In genomic region chr20:64113796-64114355, GRCh38 we compare ENCODE assay signal across 21 cellular contexts. TPM values are rescaled to one million over a fixed set of nuclear protein-coding genes. Genes with fewer than 3 reads are reported as not detected.
DNase-seq lines count a peak whose midpoint lies in the region; ATAC-seq, FAIRE-seq and TF ChIP-seq lines count a peak whose summit lies in the region.
"Had no signal": no experiment of that assay in that cellular context is flagged by ENCODE, and none has a peak within 500 bp of the region (broad histone marks: within the 10 kb centered on the region; RNA-seq: fewer than 3 reads in every experiment).

No MANE protein-coding gene starts in this region.

- H2BK12ac ChIP-seq in H1 (ENCODE audit: low read depth, low read length): no peak overlapping the region

- CTCF ChIA-PET in activated CD8-positive, alpha-beta T cell treated with anti-CD3 and anti-CD28 coated beads, Interleukin-2, amount 10 ng/mL, durations not matched to agents 7 days and 5 days (lab: Charles Lee): no interaction called here
- CTCF ChIA-PET in activated CD8-positive, alpha-beta T cell treated with anti-CD3 and anti-CD28 coated beads for 36 hours (lab: Charles Lee): interaction anchor here (1.6 kb wide), 1 partner anchor 30 kb away, joined by 5 read pairs; the partner anchor contains the start of gene LKAAEAR1
- CTCF ChIA-PET in Caco-2 (lab: Charles Lee): interaction anchor here (1.1 to 1.4 kb wide), 2 partner anchors 11 to 15 kb away, joined by 3 read pairs; no protein-coding TSS in a partner anchor
- CTCF ChIA-PET in H1 (lab: Charles Lee; ENCODE audit: partially characterized antibody): interaction anchor here (1.0 to 10.1 kb wide), 6 partner anchors 11 to 70 kb away, joined by 3 to 144 read pairs (median 5); partner anchors contain the start of genes LKAAEAR1, OPRL1 and RGS19

- H3K9me3 Mint-ChIP-seq in activated CD8-positive, alpha-beta T cell treated with anti-CD3 and anti-CD28 coated beads, Interleukin-2, amount 10 ng/mL, durations not matched to agents 7 days and 5 days (ENCODE audit: insufficient read depth): no peaks in the 10 kb centered on the region
- no peaks in the 10 kb centered on the region for H3K9me3 Mint-ChIP-seq in activated CD8-positive, alpha-beta T cell treated with anti-CD3 and anti-CD28 coated beads for 36 hours
- H3K9me3 Mint-ChIP-seq in Caco-2 (ENCODE audit: unreplicated experiment): no peaks in the 10 kb centered on the region
- H3K9me3 Mint-ChIP-seq: CD4-positive, alpha-beta memory T cell had no signal

- no peak overlapping the region for H2BK120ac ChIP-seq in H1 (replicated peaks; ENCODE audit: low read depth, low read length)

- H3K27ac ChIP-seq in H1 (ENCODE audit: low read depth, low read length): no peak overlapping the region
- H3K27ac ChIP-seq: thyroid gland had no signal

- WGBS in H1 (ENCODE audit: extremely low coverage in 1 of 2, insufficient coverage in 1 of 2, insufficient read length in 1 of 2, insufficient replicate concordance in 2 of 2, low coverage in 1 of 2, low lambda C conversion rate in 2 of 2, missing lambda C conversion rate in 1 of 2), 2 experiments: 88% methylated on average over 13 of the region's 13 CpGs; no CpG with 5 or more reads in 1 of the 2 experiments

- no peak overlapping the region for H3K9ac ChIP-seq in H1 (replicated peaks in 1 of 4; ENCODE audit: extremely low read depth in 1 of 4, low read depth in 3 of 4, low read length in 3 of 4)

- no peak overlapping the region for H3K4ac ChIP-seq in H1 (replicated peaks; ENCODE audit: insufficient read length, low read depth, low read length)

- TF ChIP-seq RAD21 in H1 (IDR thresholded peaks at IDR 0.05 in 1 of 2, conservative IDR thresholded peaks at IDR 0.05 in 1 of 2; ENCODE audit: low read depth in 2 of 2, low read length in 2 of 2): no peak

- H3K27me3 Mint-ChIP-seq in activated CD8-positive, alpha-beta T cell treated with anti-CD3 and anti-CD28 coated beads, Interleukin-2, amount 10 ng/mL, durations not matched to agents 7 days and 5 days (ENCODE audit: low read depth): no peaks in the 10 kb centered on the region
- H3K27me3 Mint-ChIP-seq in activated CD8-positive, alpha-beta T cell treated with anti-CD3 and anti-CD28 coated beads for 36 hours: no peaks in the 10 kb centered on the region
- H3K27me3 Mint-ChIP-seq in Caco-2 (ENCODE audit: insufficient read depth, unreplicated experiment): peaks cover 4% of the 10 kb centered on the region
- H3K27me3 Mint-ChIP-seq: CD4-positive, alpha-beta memory T cell had no signal

- no peak overlapping the region for H3K4me2 ChIP-seq in H1 (ENCODE audit: insufficient read depth in 1 of 2, low read depth in 2 of 2, low read length in 2 of 2)
- H3K4me2 ChIP-seq: smooth muscle cell had no signal

- no peak for ATAC-seq in activated CD8-positive, alpha-beta T cell treated with anti-CD3 and anti-CD28 coated beads, Interleukin-2, amount 10 ng/mL, durations not matched to agents 7 days and 5 days
- ATAC-seq in activated CD8-positive, alpha-beta T cell treated with anti-CD3 and anti-CD28 coated beads for 36 hours: no peak
- ATAC-seq in HG03571 (IDR thresholded peaks at IDR 0.05; ENCODE audit: unreplicated experiment): no peak
- ATAC-seq: Panc1 had no signal

- H4K91ac ChIP-seq in H1 (replicated peaks; ENCODE audit: insufficient read length, low read length): no peak overlapping the region

- no peak overlapping the region for H2BK20ac ChIP-seq in H1 (ENCODE audit: low read length)

- no peak for TF ChIP-seq EP300 in H1 (IDR thresholded peaks at IDR 0.05; ENCODE audit: borderline replicate concordance in 1 of 2, low read depth in 2 of 2, low read length in 2 of 2)

- no peaks in the 10 kb centered on the region for H3K9me3 ChIP-seq in Caco-2
- no peaks in the 10 kb centered on the region for H3K9me3 ChIP-seq in H1 (ENCODE audit: insufficient read depth in 2 of 2, low read depth in 1 of 2, low read length in 1 of 2)
- H3K9me3 ChIP-seq: thyroid gland had no signal

- POLR2A ChIA-PET in activated CD8-positive, alpha-beta T cell treated with anti-CD3 and anti-CD28 coated beads, Interleukin-2, amount 10 ng/mL, durations not matched to agents 7 days and 5 days (lab: Charles Lee): no interaction called here
- POLR2A ChIA-PET in activated CD8-positive, alpha-beta T cell treated with anti-CD3 and anti-CD28 coated beads for 36 hours (lab: Charles Lee): no interaction called here
- POLR2A ChIA-PET in Caco-2 (lab: Charles Lee) (no interaction called here), H1 (lab: Charles Lee; ENCODE audit: partially characterized antibody) (no interaction called here)

- peak; percentile 20 for DNase-seq in activated CD8-positive, alpha-beta T cell treated with anti-CD3 and anti-CD28 coated beads, Interleukin-2, amount 10 ng/mL, durations not matched to agents 7 days and 5 days
- no peak for DNase-seq in activated CD8-positive, alpha-beta T cell treated with anti-CD3 and anti-CD28 coated beads for 36 hours
- peak; percentile 3 to 43 for DNase-seq in Caco-2
- DNase-seq in H1 (ENCODE audit: low read depth in 1 of 2, low spot score in 2 of 2): no peak
- DNase-seq in posterior vena cava (ENCODE audit: low spot score): peak; percentile 57
- DNase-seq in NCI-H2081 treated with DMSO at 0.1 percent for 48 hours (lab: John Stamatoyannopoulos, UW): no peak
- no peak for DNase-seq in EL
- DNase-seq: ACHN; activated CD4-positive, alpha-beta T cell treated with anti-CD3 and anti-CD28 coated beads, Interleukin-2, amount 50 U/mL, for 48 hours; amniotic stem cell; CD4-positive, alpha-beta memory T cell; DMS79 treated with DMSO at 0.1 percent for 48 hours; effector CD4-positive, alpha-beta T cell; NCI-H146; NCI-H774; thyroid gland had no signal

- no peak for TF ChIP-seq POLR2A in H1 (IDR thresholded peaks at IDR 0.05; ENCODE audit: control extremely low read depth in 1 of 2, low read depth in 2 of 2, low read length in 2 of 2)

- no peak overlapping the region for H3K18ac ChIP-seq in H1 (ENCODE audit: extremely low read depth, low read length)

- intact Hi-C loops in activated CD8-positive, alpha-beta T cell treated with anti-CD3 and anti-CD28 coated beads for 36 hours (cut with micrococcal nuclease): no loop called here
- intact Hi-C loops in Caco-2 (cut with micrococcal nuclease; ENCODE audit: unreplicated experiment): no loop called here
- intact Hi-C loops in posterior vena cava (cut with DNase I): loop anchor here in 1 of 2 donors (10.0 kb wide), 1 partner anchor 79 kb away; the partner anchor contains the start of gene C20orf204

- no peaks in the 10 kb centered on the region for H3K4me1 Mint-ChIP-seq in activated CD8-positive, alpha-beta T cell treated with anti-CD3 and anti-CD28 coated beads, Interleukin-2, amount 10 ng/mL, durations not matched to agents 7 days and 5 days (ENCODE audit: low read depth)
- no peaks in the 10 kb centered on the region for H3K4me1 Mint-ChIP-seq in activated CD8-positive, alpha-beta T cell treated with anti-CD3 and anti-CD28 coated beads for 36 hours (ENCODE audit: low read depth)
- H3K4me1 Mint-ChIP-seq in Caco-2 (ENCODE audit: low read depth, unreplicated experiment): no peaks in the 10 kb centered on the region
- H3K4me1 Mint-ChIP-seq: CD4-positive, alpha-beta memory T cell had no signal

- no peak overlapping the region for H3K14ac ChIP-seq in H1 (ENCODE audit: insufficient read length)

- peaks cover 0 to 2% of the 10 kb centered on the region in 2 experiments for H4K20me1 ChIP-seq in H1 (replicated peaks in 1 of 2; ENCODE audit: control insufficient read depth in 1 of 2, insufficient read depth in 2 of 2, low read length in 2 of 2)

- no peak overlapping the region for H3K4me3 ChIP-seq in Caco-2 (ENCODE audit: low read depth, low read length)
- H3K4me3 ChIP-seq in H1 (ENCODE audit: extremely low read depth in 1 of 4, insufficient read depth in 2 of 4, low read depth in 3 of 4, low read length in 4 of 4): no peak overlapping the region
- H3K4me3 ChIP-seq: lung, smooth muscle cell, thyroid gland had no signal

- no peak overlapping the region for H3K4me3 Mint-ChIP-seq in activated CD8-positive, alpha-beta T cell treated with anti-CD3 and anti-CD28 coated beads, Interleukin-2, amount 10 ng/mL, durations not matched to agents 7 days and 5 days
- no peak overlapping the region for H3K4me3 Mint-ChIP-seq in activated CD8-positive, alpha-beta T cell treated with anti-CD3 and anti-CD28 coated beads for 36 hours
- H3K4me3 Mint-ChIP-seq in Caco-2 (ENCODE audit: unreplicated experiment): no peak overlapping the region
- H3K4me3 Mint-ChIP-seq: CD4-positive, alpha-beta memory T cell had no signal

- BruUV-seq in Caco-2 (replicated peaks; lab: Mats Ljungman, UMichigan): no TSS peak

- H3K56ac ChIP-seq in H1 (replicated peaks; ENCODE audit: insufficient read length, low read depth, low read length): no peak overlapping the region

- 0 out of 2 replicates have a peak overlapping the region, but pooled peaks have one; percentile 5 for H2BK15ac ChIP-seq in H1 (ENCODE audit: low read length)

- H3K27ac Mint-ChIP-seq in activated CD8-positive, alpha-beta T cell treated with anti-CD3 and anti-CD28 coated beads, Interleukin-2, amount 10 ng/mL, durations not matched to agents 7 days and 5 days: no peak overlapping the region
- H3K27ac Mint-ChIP-seq in activated CD8-positive, alpha-beta T cell treated with anti-CD3 and anti-CD28 coated beads for 36 hours: no peak overlapping the region
- no peak overlapping the region for H3K27ac Mint-ChIP-seq in Caco-2 (ENCODE audit: unreplicated experiment)

- no peaks in the 10 kb centered on the region for H3K79me1 ChIP-seq in H1 (ENCODE audit: low read depth, low read length)

- no peaks in the 10 kb centered on the region for H3K79me2 ChIP-seq in H1 (ENCODE audit: control insufficient read depth in 1 of 2, insufficient read depth in 2 of 2, low read length in 2 of 2)

- H4K8ac ChIP-seq in H1 (ENCODE audit: extremely low read depth, insufficient read depth, low read length): peak overlapping the region; percentile 25; the same call in 1 of the 2 replicates

- H3K23ac ChIP-seq in H1 (ENCODE audit: insufficient read length): no peak overlapping the region

- no peak overlapping the region for H2AFZ ChIP-seq in H1 (ENCODE audit: low read length)

- H2BK5ac ChIP-seq in H1 (ENCODE audit: low read depth, low read length): no peak overlapping the region

- TF ChIP-seq CTCF in activated CD8-positive, alpha-beta T cell treated with anti-CD3 and anti-CD28 coated beads for 36 hours (IDR thresholded peaks at IDR 0.05): no peak
- no peak for TF ChIP-seq CTCF in Caco-2 (IDR thresholded peaks at IDR 0.05; ENCODE audit: insufficient read depth in 1 of 2, low read depth in 1 of 2, low read length in 1 of 2, severe bottlenecking in 1 of 2, unreplicated experiment in 1 of 2)
- no peak for TF ChIP-seq CTCF in H1 (IDR thresholded peaks at IDR 0.05; ENCODE audit: control extremely low read depth in 1 of 3, insufficient read depth in 1 of 3, low read depth in 1 of 3, low read length in 3 of 3)

- H3K4me1 ChIP-seq in Caco-2 (no peaks in the 10 kb centered on the region), H1 (replicated peaks in 1 of 4; ENCODE audit: control insufficient read depth in 3 of 4, insufficient read depth in 4 of 4, low read length in 3 of 4) (no peaks in the 10 kb centered on the region)
- H3K4me1 ChIP-seq: thyroid gland had no signal

- no peaks in the 10 kb centered on the region for H3K23me2 ChIP-seq in H1 (ENCODE audit: low read depth, low read length)

- H4K5ac ChIP-seq in H1 (ENCODE audit: insufficient read length, low read depth, low read length): no peak overlapping the region

- no peak overlapping the region for H2AK5ac ChIP-seq in H1 (ENCODE audit: low read depth, low read length)

- H3K27me3 ChIP-seq in Caco-2 (replicated peaks; ENCODE audit: control insufficient read depth, insufficient read depth, low read length) (no peaks in the 10 kb centered on the region), H1 (replicated peaks in 1 of 4; ENCODE audit: control insufficient read depth in 3 of 4, extremely low read depth in 1 of 4, insufficient read depth in 3 of 4, low read length in 3 of 4) (no peaks in the 10 kb centered on the region)
- H3K27me3 ChIP-seq: thyroid gland had no signal

- no peak for FAIRE-seq in H1 (lab: Jason Lieb, UNC)

- H3K36me3 ChIP-seq in Caco-2 (ENCODE audit: control insufficient read depth, insufficient read depth, low read length) (no peaks in the 10 kb centered on the region), H1 (ENCODE audit: control insufficient read depth in 2 of 4, insufficient read depth in 4 of 4, low read length in 3 of 4) (no peaks in the 10 kb centered on the region)
- H3K36me3 ChIP-seq: thyroid gland had no signal

- H3K36me3 Mint-ChIP-seq in activated CD8-positive, alpha-beta T cell treated with anti-CD3 and anti-CD28 coated beads, Interleukin-2, amount 10 ng/mL, durations not matched to agents 7 days and 5 days (ENCODE audit: low read depth): no peaks in the 10 kb centered on the region
- H3K36me3 Mint-ChIP-seq in activated CD8-positive, alpha-beta T cell treated with anti-CD3 and anti-CD28 coated beads for 36 hours (ENCODE audit: low read depth): no peaks in the 10 kb centered on the region
- no peaks in the 10 kb centered on the region for H3K36me3 Mint-ChIP-seq in Caco-2 (ENCODE audit: insufficient read depth, unreplicated experiment)
- H3K36me3 Mint-ChIP-seq: CD4-positive, alpha-beta memory T cell had no signal

RNA-seq across cellular contexts. Expression of gene NPBWR2, which starts 6.5 kb away (rescaled TPM):
- not detected for total RNA-seq in activated CD8-positive, alpha-beta T cell treated with anti-CD3 and anti-CD28 coated beads, Interleukin-2, amount 10 ng/mL, durations not matched to agents 7 days and 5 days
- not detected for total RNA-seq in activated CD8-positive, alpha-beta T cell treated with anti-CD3 and anti-CD28 coated beads for 36 hours
- total RNA-seq in Caco-2 (2022): not detected in 2 replicates
- total RNA-seq in H1 (2021; fragmentation: NEBNext Ultra II Directional; extraction: Animal tissue kit (Norgen Biotek cat#: 25700)): not detected in 2 replicates
- not detected in 2 replicates for polyA plus RNA-seq in H1 (2011; rRNA removed)
- polyA plus RNA-seq in H1 (2011; cell fraction: cytosol; rRNA removed): not detected
- polyA plus RNA-seq in H1 (2011; cell fraction: nucleus; rRNA removed): not detected
- 0.11 TPM in 1 of 4 replicates, not detected in the others for polyA plus RNA-seq in H1 (2012, experiment 1 of 2)
- not detected for polyA plus RNA-seq in H1 (2012, experiment 2 of 2)
- not detected for polyA plus RNA-seq in H1 (2013, experiment 1 of 2)
- polyA plus RNA-seq in H1 (2013, experiment 2 of 2): not detected
- not detected in 2 replicates for polyA minus RNA-seq in H1 (2011; rRNA and poly(A)+ RNA removed)
- not detected for polyA minus RNA-seq in H1 (2011; cell fraction: cytosol; rRNA and poly(A)+ RNA removed)
- not detected for polyA minus RNA-seq in H1 (2011; cell fraction: nucleus; rRNA and poly(A)+ RNA removed)
- not detected for total RNA-seq in posterior vena cava
- total RNA-seq: CD4-positive, alpha-beta memory T cell; lung; myocyte; smooth muscle cell; thyroid gland had no signal
- polyA plus RNA-seq: CD4-positive, alpha-beta memory T cell; lung; smooth muscle cell had no signal

RNA-seq across cellular contexts. Expression of gene LKAAEAR1, which starts 29.7 kb away (rescaled TPM):
- under 1 TPM; 0.34 to 0.61 TPM for total RNA-seq in activated CD8-positive, alpha-beta T cell treated with anti-CD3 and anti-CD28 coated beads, Interleukin-2, amount 10 ng/mL, durations not matched to agents 7 days and 5 days
- total RNA-seq in activated CD8-positive, alpha-beta T cell treated with anti-CD3 and anti-CD28 coated beads for 36 hours: under 1 TPM; 0.43 TPM
- total RNA-seq in Caco-2 (2022) (not detected in 2 replicates), posterior vena cava (not detected)
- 0.41 and 0.52 TPM in 2 replicates for total RNA-seq in H1 (2021; fragmentation: NEBNext Ultra II Directional; extraction: Animal tissue kit (Norgen Biotek cat#: 25700))
- polyA plus RNA-seq in H1 (2011; rRNA removed): 0.53 and 0.91 TPM in 2 replicates
- polyA plus RNA-seq in H1 (2011; cell fraction: cytosol; rRNA removed): 0.65 TPM
- polyA plus RNA-seq in H1 (2011; cell fraction: nucleus; rRNA removed): 0.34 TPM
- polyA plus RNA-seq in H1 (2012, experiment 1 of 2): 0.24 TPM in 1 of 4 replicates, not detected in the others
- polyA plus RNA-seq in H1 (2012, experiment 2 of 2): not detected
- 0.20 TPM for polyA plus RNA-seq in H1 (2013, experiment 1 of 2)
- polyA plus RNA-seq in H1 (2013, experiment 2 of 2): 0.28 TPM
- polyA minus RNA-seq in H1 (2011; rRNA and poly(A)+ RNA removed): not detected in 2 replicates
- polyA minus RNA-seq in H1 (2011; cell fraction: cytosol; rRNA and poly(A)+ RNA removed): not detected
- polyA minus RNA-seq in H1 (2011; cell fraction: nucleus; rRNA and poly(A)+ RNA removed): not detected
- total RNA-seq: smooth muscle cell had no signal

RNA-seq across cellular contexts. Expression of gene OPRL1, which starts 34.0 kb away (rescaled TPM):
- total RNA-seq in activated CD8-positive, alpha-beta T cell treated with anti-CD3 and anti-CD28 coated beads, Interleukin-2, amount 10 ng/mL, durations not matched to agents 7 days and 5 days: 1 to 10 TPM; 1.5 to 2.0 TPM
- total RNA-seq in activated CD8-positive, alpha-beta T cell treated with anti-CD3 and anti-CD28 coated beads for 36 hours: under 1 TPM; 0.61 to 0.63 TPM
- total RNA-seq in Caco-2 (2022) (0.51 and 0.59 TPM in 2 replicates), posterior vena cava (1 to 10 TPM in 1 of 2 donors, under 1 TPM in 1; 0.76 to 1.4 TPM)
- 0.52 and 0.63 TPM in 2 replicates for total RNA-seq in H1 (2021; fragmentation: NEBNext Ultra II Directional; extraction: Animal tissue kit (Norgen Biotek cat#: 25700))
- 0.98 and 2.0 TPM in 2 replicates for polyA plus RNA-seq in H1 (2011; rRNA removed)
- 1.3 TPM for polyA plus RNA-seq in H1 (2011; cell fraction: cytosol; rRNA removed)
- 2.1 TPM for polyA plus RNA-seq in H1 (2011; cell fraction: nucleus; rRNA removed)
- polyA plus RNA-seq in H1 (2012, experiment 1 of 2): 0.52 to 1.4 TPM (median 1.1 TPM) in 4 replicates
- polyA plus RNA-seq in H1 (2012, experiment 2 of 2): 0.81 TPM
- polyA plus RNA-seq in H1 (2013, experiment 1 of 2): 0.39 TPM
- 0.46 TPM for polyA plus RNA-seq in H1 (2013, experiment 2 of 2)
- polyA minus RNA-seq in H1 (2011; rRNA and poly(A)+ RNA removed): 1.2 and 1.4 TPM in 2 replicates
- 1.4 TPM for polyA minus RNA-seq in H1 (2011; cell fraction: cytosol; rRNA and poly(A)+ RNA removed)
- polyA minus RNA-seq in H1 (2011; cell fraction: nucleus; rRNA and poly(A)+ RNA removed): 0.50 TPM

RNA-seq across cellular contexts. Expression of gene RGS19, which starts 34.6 kb away (rescaled TPM):
- 100 to 1,000 TPM; 130 to 135 TPM for total RNA-seq in activated CD8-positive, alpha-beta T cell treated with anti-CD3 and anti-CD28 coated beads, Interleukin-2, amount 10 ng/mL, durations not matched to agents 7 days and 5 days
- total RNA-seq in activated CD8-positive, alpha-beta T cell treated with anti-CD3 and anti-CD28 coated beads for 36 hours: 10 to 100 TPM; 42.5 to 44.1 TPM
- 29.3 and 34.3 TPM in 2 replicates for total RNA-seq in Caco-2 (2022)
- 12.7 and 13.1 TPM in 2 replicates for total RNA-seq in H1 (2021; fragmentation: NEBNext Ultra II Directional; extraction: Animal tissue kit (Norgen Biotek cat#: 25700))
- 16.8 and 21.9 TPM in 2 replicates for polyA plus RNA-seq in H1 (2011; rRNA removed)
- polyA plus RNA-seq in H1 (2011; cell fraction: cytosol; rRNA removed): 14.6 TPM
- 18.9 TPM for polyA plus RNA-seq in H1 (2011; cell fraction: nucleus; rRNA removed)
- polyA plus RNA-seq in H1 (2012, experiment 1 of 2): 9.5 to 12.1 TPM (median 10.6 TPM) in 4 replicates
- 8.8 TPM for polyA plus RNA-seq in H1 (2012, experiment 2 of 2)
- polyA plus RNA-seq in H1 (2013, experiment 1 of 2): 9.0 TPM
- polyA plus RNA-seq in H1 (2013, experiment 2 of 2): 8.9 TPM
- polyA minus RNA-seq in H1 (2011; rRNA and poly(A)+ RNA removed): 4.3 and 4.8 TPM in 2 replicates
- polyA minus RNA-seq in H1 (2011; cell fraction: cytosol; rRNA and poly(A)+ RNA removed): 8.7 TPM
- 6.3 TPM for polyA minus RNA-seq in H1 (2011; cell fraction: nucleus; rRNA and poly(A)+ RNA removed)
- 10 to 100 TPM; 18.0 to 19.1 TPM for total RNA-seq in posterior vena cava

RNA-seq across cellular contexts. Expression of gene MYT1, which starts 50.4 kb away (rescaled TPM):
- not detected for total RNA-seq in activated CD8-positive, alpha-beta T cell treated with anti-CD3 and anti-CD28 coated beads, Interleukin-2, amount 10 ng/mL, durations not matched to agents 7 days and 5 days
- total RNA-seq in activated CD8-positive, alpha-beta T cell treated with anti-CD3 and anti-CD28 coated beads for 36 hours: not detected
- total RNA-seq in Caco-2 (2022) (0.25 and 0.65 TPM in 2 replicates), posterior vena cava (not detected)
- total RNA-seq in H1 (2021; fragmentation: NEBNext Ultra II Directional; extraction: Animal tissue kit (Norgen Biotek cat#: 25700)): 1.1 and 2.0 TPM in 2 replicates
- polyA plus RNA-seq in H1 (2011; rRNA removed): 0.63 and 1.0 TPM in 2 replicates
- 0.96 TPM for polyA plus RNA-seq in H1 (2011; cell fraction: cytosol; rRNA removed)
- polyA plus RNA-seq in H1 (2011; cell fraction: nucleus; rRNA removed): 2.8 TPM
- 0.51 to 1.5 TPM (median 1.1 TPM) in 4 replicates for polyA plus RNA-seq in H1 (2012, experiment 1 of 2)
- 0.24 TPM for polyA plus RNA-seq in H1 (2012, experiment 2 of 2)
- 1.2 TPM for polyA plus RNA-seq in H1 (2013, experiment 1 of 2)
- 0.90 TPM for polyA plus RNA-seq in H1 (2013, experiment 2 of 2)
- polyA minus RNA-seq in H1 (2011; rRNA and poly(A)+ RNA removed): 0.88 and 0.95 TPM in 2 replicates
- 1.3 TPM for polyA minus RNA-seq in H1 (2011; cell fraction: cytosol; rRNA and poly(A)+ RNA removed)
- polyA minus RNA-seq in H1 (2011; cell fraction: nucleus; rRNA and poly(A)+ RNA removed): 1.00 TPM
- total RNA-seq: CD4-positive, alpha-beta memory T cell; myocyte had no signal
- polyA plus RNA-seq: CD4-positive, alpha-beta memory T cell; smooth muscle cell had no signal

Comparison
In these comparisons a context has a peak if more than half of its experiments do, and no peak if none do; other contexts are left out.
1. DNase-seq: peak in activated CD8-positive, alpha-beta T cell treated with anti-CD3 and anti-CD28 coated beads, Interleukin-2, amount 10 ng/mL, durations not matched to agents 7 days and 5 days (single experiment), Caco-2 (2 of 2) and posterior vena cava (single experiment); none in activated CD8-positive, alpha-beta T cell treated with anti-CD3 and anti-CD28 coated beads for 36 hours (single experiment), H1 (0 of 2), NCI-H2081 treated with DMSO at 0.1 percent for 48 hours (single experiment) and EL (single experiment).